10 cellular contexts compared by ENCODE assay signal in the genomic region with DNA sequence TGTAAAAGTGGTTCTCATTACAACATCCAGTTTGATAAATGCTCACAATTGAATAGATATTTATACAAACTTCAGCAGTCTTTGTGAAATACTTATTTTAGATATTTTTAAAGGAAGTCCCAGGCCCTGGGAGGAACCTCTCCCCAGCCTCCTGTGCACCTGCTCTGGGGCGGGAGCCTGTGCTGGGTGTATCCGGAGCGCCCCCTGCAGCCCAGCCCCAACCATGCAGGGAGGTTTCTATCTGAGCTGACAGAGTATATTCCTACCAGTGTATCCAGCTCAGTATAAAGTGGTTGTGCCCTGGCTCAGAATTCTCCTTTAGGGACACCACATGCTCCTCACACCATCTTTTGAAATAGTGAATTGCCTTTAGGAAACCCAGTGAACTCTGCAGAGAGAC.
DNase-seq lines count a peak whose midpoint lies in the region; ATAC-seq and TF ChIP-seq lines count a peak whose summit lies in the region.
"Had no signal": no experiment of that assay in that cellular context is flagged by ENCODE, and none has a peak within 500 bp of the region (broad histone marks: within the 10 kb centered on the region; RNA-seq: fewer than 3 reads in every experiment).

No MANE protein-coding gene starts in this region.

- intact Hi-C loops in body of pancreas (cut with DNase I): no loop called here

- no peak overlapping the region for H3K4me3 ChIP-seq in body of pancreas

- no peaks in the 10 kb centered on the region for H3K4me1 ChIP-seq in body of pancreas

- CTCF ChIA-PET in RWPE1 (lab: Yijun Ruan, JAX): interaction anchor here (0.6 kb wide), 1 partner anchor 75 kb away, joined by 3 read pairs; no protein-coding TSS in a partner anchor

- H3K9me3 ChIP-seq in body of pancreas: no peaks in the 10 kb centered on the region

- POLR2A ChIA-PET in RWPE1 (lab: Yijun Ruan, JAX; ENCODE audit: low non-redundant PET): no interaction called here

- 0 to 4% methylated on average over 3 of the region's 3 CpGs for WGBS in body of pancreas, 2 donors

- TF ChIP-seq CTCF in body of pancreas (IDR thresholded peaks at IDR 0.05) (peak in 4 of 7 experiments; percentile 9 to 16 (median 11)), RWPE1 (conservative IDR thresholded peaks at IDR 0.05; ENCODE audit: low read depth) (no peak)

- no peaks in the 10 kb centered on the region for H3K27me3 ChIP-seq in body of pancreas

- no peaks in the 10 kb centered on the region for H3K36me3 ChIP-seq in body of pancreas (replicated peaks in 1 of 2; ENCODE audit: insufficient read depth in 1 of 2, low read depth in 2 of 2)

- H3K27ac ChIP-seq in body of pancreas (no peak overlapping the region), RWPE1 (no peak overlapping the region)

- no peak for TF ChIP-seq POLR2A in body of pancreas (IDR thresholded peaks at IDR 0.05)

- no peak for ATAC-seq in body of pancreas
- ATAC-seq in GM19452 (IDR thresholded peaks at IDR 0.05; ENCODE audit: unreplicated experiment): no peak

- peak in 4 of 6 experiments; percentile 8 to 28 (median 14) for DNase-seq in stimulated activated naive CD4-positive, alpha-beta T cell (lab: John Stamatoyannopoulos, UW)
- DNase-seq in stimulated activated naive CD4-positive, alpha-beta T cell treated with Interleukin-2 at 50 U/mL for 16 hours (lab: John Stamatoyannopoulos, UW): no peak
- DNase-seq in T-helper 9 cell (peak; percentile 23), body of pancreas (peak in 1 of 4 donors; percentile 19), SK-N-DZ (ENCODE audit: low spot score) (no peak), EL (no peak), RWPE1 (ENCODE audit: low spot score) (no peak)
- DNase-seq: NCI-H345, nephron progenitor cell had no signal

Comparison
In these comparisons a context has a peak if more than half of its experiments do, and no peak if none do; other contexts are left out.
1. DNase-seq: peak in stimulated activated naive CD4-positive, alpha-beta T cell (4 of 6) and T-helper 9 cell (single experiment); none in stimulated activated naive CD4-positive, alpha-beta T cell treated with Interleukin-2 at 50 U/mL for 16 hours (single experiment), SK-N-DZ (single experiment), EL (single experiment) and RWPE1 (single experiment).